Comparison of ENCODE assay signal across 9 cellular contexts in the genomic region with DNA sequence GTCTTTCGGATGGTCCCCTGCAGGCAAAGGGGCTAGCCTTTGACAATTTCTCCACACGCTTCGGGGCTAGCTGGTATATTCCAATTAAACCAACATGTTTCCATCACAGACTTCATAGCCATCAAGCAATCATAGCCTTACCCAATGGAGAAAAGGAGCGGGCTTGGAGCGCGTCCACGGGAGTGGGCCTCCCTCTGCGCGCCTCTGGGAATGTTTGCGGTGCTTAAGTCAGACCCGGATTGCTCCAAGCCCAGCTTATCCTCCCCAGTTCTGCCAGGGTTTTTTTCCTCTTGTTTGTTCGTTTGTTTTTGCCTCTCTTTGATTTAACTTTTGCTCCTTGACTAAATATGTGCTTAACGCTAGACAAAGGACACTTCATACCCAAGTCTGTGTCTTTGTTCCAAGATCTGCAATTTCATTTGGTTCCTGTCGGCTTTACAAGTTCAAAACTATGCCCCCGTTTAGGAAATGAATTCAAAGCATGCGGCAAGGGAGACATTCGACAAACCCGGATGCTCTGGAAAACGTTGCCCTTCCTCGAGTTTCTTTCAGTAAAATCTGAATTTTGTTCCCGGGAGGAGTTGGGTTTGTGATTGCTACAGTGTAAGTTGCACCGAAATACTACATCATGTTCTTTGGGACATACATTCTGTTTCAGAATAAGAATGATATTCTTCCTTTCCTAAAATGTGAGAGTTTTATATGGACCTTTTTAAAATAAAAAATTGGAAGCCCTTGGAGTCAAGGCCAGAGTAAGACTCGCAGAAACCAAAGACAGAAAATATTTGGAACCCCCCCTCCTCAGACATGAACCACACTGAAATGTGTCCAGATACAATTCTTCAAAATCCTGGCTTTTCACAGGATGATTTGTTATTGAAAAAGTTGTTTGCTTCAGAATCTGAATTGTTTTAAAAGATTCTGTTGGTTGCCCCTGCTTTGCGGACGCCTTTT. TPM values are rescaled to one million over a fixed set of nuclear protein-coding genes. Genes with fewer than 3 reads are reported as not detected.
DNase-seq lines count a peak whose midpoint lies in the region; ATAC-seq lines count a peak whose summit lies in the region.
"Had no signal": no experiment of that assay in that cellular context is flagged by ENCODE, and none has a peak within 500 bp of the region (broad histone marks: within the 10 kb centered on the region; RNA-seq: fewer than 3 reads in every experiment).

No MANE protein-coding gene starts in this region.

- H3K4me1 ChIP-seq in aorta (ENCODE audit: control insufficient read depth in 1 of 2, insufficient read depth in 2 of 2, low read length in 2 of 2) = no peaks in the 10 kb centered on the region

- H3K27ac Mint-ChIP-seq in stimulated activated naive CD8-positive, alpha-beta T cell treated with anti-CD3 and anti-CD28 coated beads, Interleukin-15, Interleukin-2, amounts not matched to agents 100 ng/mL and 50 ng/mL, for 24 hours = no peak overlapping the region
- no peak overlapping the region for H3K27ac Mint-ChIP-seq in dendritic cell treated with granulocyte-macrophage colony-stimulating factor and Interleukin-4, amounts not matched to agents 40 ng/mL and 50 ng/mL, for 4 days
- H3K27ac Mint-ChIP-seq in naive thymus-derived CD8-positive, alpha-beta T cell = peak overlapping the region in 6 of 10 donors; percentile 31 to 88 (median 84)

- no peaks in the 10 kb centered on the region for H3K27me3 ChIP-seq in aorta (ENCODE audit: control insufficient read depth in 1 of 2, insufficient read depth in 2 of 2, low read length in 1 of 2)

- no peaks in the 10 kb centered on the region for H3K9me3 Mint-ChIP-seq in stimulated activated naive CD8-positive, alpha-beta T cell treated with anti-CD3 and anti-CD28 coated beads, Interleukin-15, Interleukin-2, amounts not matched to agents 100 ng/mL and 50 ng/mL, for 24 hours
- no peaks in the 10 kb centered on the region for H3K9me3 Mint-ChIP-seq in dendritic cell treated with granulocyte-macrophage colony-stimulating factor and Interleukin-4, amounts not matched to agents 40 ng/mL and 50 ng/mL, for 4 days
- H3K9me3 Mint-ChIP-seq in naive thymus-derived CD8-positive, alpha-beta T cell = no peaks in the 10 kb centered on the region

- peaks cover 45% of the 10 kb centered on the region for H3K27me3 Mint-ChIP-seq in stimulated activated naive CD8-positive, alpha-beta T cell treated with anti-CD3 and anti-CD28 coated beads, Interleukin-15, Interleukin-2, amounts not matched to agents 100 ng/mL and 50 ng/mL, for 24 hours
- peaks cover 65% of the 10 kb centered on the region for H3K27me3 Mint-ChIP-seq in dendritic cell treated with granulocyte-macrophage colony-stimulating factor and Interleukin-4, amounts not matched to agents 40 ng/mL and 50 ng/mL, for 4 days
- H3K27me3 Mint-ChIP-seq in naive thymus-derived CD8-positive, alpha-beta T cell = peaks cover 0 to 26% (median 8%) of the 10 kb centered on the region in 5 donors

- no peak for ATAC-seq in stimulated activated naive CD8-positive, alpha-beta T cell treated with anti-CD3 and anti-CD28 coated beads, Interleukin-15, Interleukin-2, amounts not matched to agents 100 U/mL and 50 U/mL, for 24 hours
- no peak for ATAC-seq in naive thymus-derived CD8-positive, alpha-beta T cell
- no peak for ATAC-seq in aorta (ENCODE audit: low FRiP score)

- intact Hi-C loops in dendritic cell treated with granulocyte-macrophage colony-stimulating factor and Interleukin-4, amounts not matched to agents 40 ng/mL and 50 ng/mL, for 4 days (cut with micrococcal nuclease) = no loop called here
- intact Hi-C loops in aorta (cut with DNase I) = loop anchor here in 1 of 2 donors (5.0 kb wide), 1 partner anchor 79 kb away; a partner anchor contains a TSS

- peak overlapping the region; percentile 79 for H3K4me3 Mint-ChIP-seq in stimulated activated naive CD8-positive, alpha-beta T cell treated with anti-CD3 and anti-CD28 coated beads, Interleukin-15, Interleukin-2, amounts not matched to agents 100 ng/mL and 50 ng/mL, for 24 hours
- H3K4me3 Mint-ChIP-seq in dendritic cell treated with granulocyte-macrophage colony-stimulating factor and Interleukin-4, amounts not matched to agents 40 ng/mL and 50 ng/mL, for 4 days = peak overlapping the region; percentile 61
- H3K4me3 Mint-ChIP-seq in naive thymus-derived CD8-positive, alpha-beta T cell = peak overlapping the region; percentile 83 to 95 (median 88)

- H3K36me3 ChIP-seq in aorta (ENCODE audit: control insufficient read depth in 1 of 2, insufficient read depth in 2 of 2, low read length in 1 of 2) = no peaks in the 10 kb centered on the region

- no peak for DNase-seq in stimulated activated naive CD8-positive, alpha-beta T cell treated with anti-CD3 and anti-CD28 coated beads, Interleukin-15, Interleukin-2, amounts not matched to agents 100 U/mL and 50 U/mL, for 24 hours
- peak in 1 of 10 donors; percentile 9 for DNase-seq in naive thymus-derived CD8-positive, alpha-beta T cell
- DNase-seq in aorta (no peak), SHP77 treated with DMSO at 0.1 percent for 48 hours (lab: John Stamatoyannopoulos, UW) (no peak)
- DNase-seq in stimulated activated CD4-positive, alpha-beta T cell treated with anti-CD3 and anti-CD28 coated beads, Interleukin-15, amount 100 ng/mL, for 24 hours = no peak
- DNase-seq in stimulated activated CD4-positive, alpha-beta T cell treated with anti-CD3 and anti-CD28 coated beads, Interleukin-4, amount 100 ng/mL, for 4 hours = no peak

- H3K9me3 ChIP-seq in aorta (ENCODE audit: control insufficient read depth, low read length) = no peaks in the 10 kb centered on the region

- peaks cover 15% of the 10 kb centered on the region for H3K4me1 Mint-ChIP-seq in stimulated activated naive CD8-positive, alpha-beta T cell treated with anti-CD3 and anti-CD28 coated beads, Interleukin-15, Interleukin-2, amounts not matched to agents 100 ng/mL and 50 ng/mL, for 24 hours (ENCODE audit: low read depth)
- H3K4me1 Mint-ChIP-seq in dendritic cell treated with granulocyte-macrophage colony-stimulating factor and Interleukin-4, amounts not matched to agents 40 ng/mL and 50 ng/mL, for 4 days (ENCODE audit: low read depth) = peaks cover 17% of the 10 kb centered on the region
- peaks cover 2 to 18% (median 14%) of the 10 kb centered on the region in 4 donors for H3K4me1 Mint-ChIP-seq in naive thymus-derived CD8-positive, alpha-beta T cell

- POLR2A ChIA-PET in naive thymus-derived CD8-positive, alpha-beta T cell (lab: Charles Lee) = no interaction called here

- peak overlapping the region; percentile 30 to 66 for H3K4me3 ChIP-seq in aorta (ENCODE audit: low read length in 2 of 2)

- no peaks in the 10 kb centered on the region for H3K36me3 Mint-ChIP-seq in stimulated activated naive CD8-positive, alpha-beta T cell treated with anti-CD3 and anti-CD28 coated beads, Interleukin-15, Interleukin-2, amounts not matched to agents 100 ng/mL and 50 ng/mL, for 24 hours (ENCODE audit: low read depth)
- H3K36me3 Mint-ChIP-seq in dendritic cell treated with granulocyte-macrophage colony-stimulating factor and Interleukin-4, amounts not matched to agents 40 ng/mL and 50 ng/mL, for 4 days (ENCODE audit: low read depth) = no peaks in the 10 kb centered on the region
- no peaks in the 10 kb centered on the region for H3K36me3 Mint-ChIP-seq in naive thymus-derived CD8-positive, alpha-beta T cell

- H3K27ac ChIP-seq in aorta (ENCODE audit: low read depth in 1 of 2, low read length in 2 of 2) = no peak overlapping the region
- H3K27ac ChIP-seq: RWPE1 had no signal

- 24 to 29% methylated on average over 25 of the region's 25 CpGs for WGBS in aorta, 2 donors

RNA-seq across cellular contexts. Expression of a gene that starts 0.9 kb away (rescaled TPM):
- total RNA-seq in naive thymus-derived CD8-positive, alpha-beta T cell = 1 to 10 TPM; 1.5 to 2.1 TPM
- polyA plus RNA-seq in naive thymus-derived CD8-positive, alpha-beta T cell = under 1 TPM; 0.53 to 0.89 (median 0.55) TPM
- 1 to 10 TPM in 1 of 2 donors, under 1 TPM in 1; 0.94 to 1.5 TPM for total RNA-seq in aorta
- 1 to 10 TPM in 1 of 2 donors, not detected in 1; 2.2 TPM for polyA plus RNA-seq in aorta

RNA-seq across cellular contexts. Expression of a gene that starts 54.7 kb away (rescaled TPM):
- 1 to 10 TPM; 1.2 TPM for total RNA-seq in naive thymus-derived CD8-positive, alpha-beta T cell
- polyA plus RNA-seq in naive thymus-derived CD8-positive, alpha-beta T cell = 1 to 10 TPM; 2.0 to 2.5 (median 2.2) TPM
- total RNA-seq in aorta = not detected
- not detected for polyA plus RNA-seq in aorta

Comparison
In these comparisons a context has a peak if more than half of its experiments do, and no peak if none do; other contexts are left out.
1. H3K27ac Mint-ChIP-seq: peak in naive thymus-derived CD8-positive, alpha-beta T cell (6 of 10); none in stimulated activated naive CD8-positive, alpha-beta T cell treated with anti-CD3 and anti-CD28 coated beads, Interleukin-15, Interleukin-2, amounts not matched to agents 100 ng/mL and 50 ng/mL, for 24 hours (single experiment) and dendritic cell treated with granulocyte-macrophage colony-stimulating factor and Interleukin-4, amounts not matched to agents 40 ng/mL and 50 ng/mL, for 4 days (single experiment).
2. Peak in every context shown above with its lines, with median percentiles within 50 percentile points of each other: H3K4me3 Mint-ChIP-seq.